In genomic region chr13:35789335-35790166, GRCh38 we compare ENCODE assay signal across 8 cellular contexts.
DNase-seq lines count a peak whose midpoint lies in the region; ATAC-seq, FAIRE-seq and TF ChIP-seq lines count a peak whose summit lies in the region.

No MANE protein-coding gene starts in this region.

- H3K36me3 ChIP-seq in Loucy (ENCODE audit: insufficient read depth, low read length) (no peaks in the 10 kb centered on the region), aorta (ENCODE audit: control insufficient read depth in 1 of 2, insufficient read depth in 2 of 2, low read length in 1 of 2) (no peaks in the 10 kb centered on the region)

- no peak overlapping the region for H3K4me2 ChIP-seq in Loucy (ENCODE audit: low read depth, low read length, poor library complexity, severe bottlenecking)

- H3K27ac ChIP-seq in aorta (ENCODE audit: low read depth in 1 of 2, low read length in 2 of 2) = no peak overlapping the region

- no peak overlapping the region for H2AFZ ChIP-seq in Loucy (ENCODE audit: low read length)

- WGBS in aorta, 2 donors = 77 to 79% methylated on average over 6 of the region's 6 CpGs
- WGBS in lower leg skin, 2 donors = 74% methylated on average over 6 of the region's 6 CpGs

- no peak overlapping the region for H3K9ac ChIP-seq in Loucy (ENCODE audit: low read depth, low read length, poor library complexity, severe bottlenecking)

- no peak for TF ChIP-seq POLR2A in lower leg skin (IDR thresholded peaks at IDR 0.05)

- H3K27me3 ChIP-seq in Loucy (ENCODE audit: insufficient read depth, low read length, poor library complexity, severe bottlenecking) (no peaks in the 10 kb centered on the region), aorta (ENCODE audit: control insufficient read depth in 1 of 2, insufficient read depth in 2 of 2, low read length in 1 of 2) (no peaks in the 10 kb centered on the region)

- no peaks in the 10 kb centered on the region for H3K79me2 ChIP-seq in Loucy (ENCODE audit: insufficient read depth, low read length)

- intact Hi-C loops in aorta (cut with DNase I) (no loop called here), lower leg skin (cut with DNase I; ENCODE audit: low total_unique reads) (no loop called here)

- no peaks in the 10 kb centered on the region for H3K9me2 ChIP-seq in Loucy (replicated peaks; ENCODE audit: low read depth, low read length)

- FAIRE-seq in islet of Langerhans (lab: Jason Lieb, UNC) = peak; percentile 97

- H3F3A ChIP-seq in Loucy (ENCODE audit: low read depth) = no peaks in the 10 kb centered on the region

- H3K9me3 ChIP-seq in Loucy (ENCODE audit: insufficient read depth, low read depth, low read length) (no peaks in the 10 kb centered on the region), aorta (ENCODE audit: control insufficient read depth, low read length) (no peaks in the 10 kb centered on the region)

- peak; percentile 74 for TF ChIP-seq CTCF in Loucy (conservative IDR thresholded peaks at IDR 0.05; ENCODE audit: low read length)
- TF ChIP-seq CTCF in lower leg skin (IDR thresholded peaks at IDR 0.05) = no peak

- H3K4me1 ChIP-seq in Loucy (ENCODE audit: insufficient read depth, low read length, poor library complexity, severe bottlenecking) (no peaks in the 10 kb centered on the region), aorta (ENCODE audit: control insufficient read depth in 1 of 2, insufficient read depth in 2 of 2, low read length in 2 of 2) (no peaks in the 10 kb centered on the region)

- peak; percentile 65 for ATAC-seq in GM21526 (IDR thresholded peaks at IDR 0.05; ENCODE audit: low FRiP score, unreplicated experiment)
- no peak for ATAC-seq in GM21447 (IDR thresholded peaks at IDR 0.05; ENCODE audit: unreplicated experiment)
- no peak for ATAC-seq in aorta (ENCODE audit: low FRiP score)

- DNase-seq in ELR (ENCODE audit: low read depth) (peak; percentile 70), amniotic epithelial cell (ENCODE audit: low read depth) (peak; percentile 45), aorta (no peak), lower leg skin (ENCODE audit: low spot score in 2 of 2) (no peak)

- no peak overlapping the region for H3K4me3 ChIP-seq in Loucy (ENCODE audit: low read length, poor library complexity, severe bottlenecking)
- no peak overlapping the region for H3K4me3 ChIP-seq in aorta (ENCODE audit: low read length in 2 of 2)
- H3K4me3 ChIP-seq in lower leg skin (ENCODE audit: low read depth, poor library complexity, severe bottlenecking) = no peak overlapping the region

- H4K20me1 ChIP-seq in Loucy (ENCODE audit: insufficient read depth, low read length, poor library complexity, severe bottlenecking) = no peaks in the 10 kb centered on the region

Comparison
In these comparisons a context has a peak if more than half of its experiments do, and no peak if none do; other contexts are left out.
1. DNase-seq: peak in ELR (single experiment) and amniotic epithelial cell (single experiment); none in aorta (0 of 2) and lower leg skin (0 of 2).